Comparison of ENCODE assay signal across 38 cellular contexts in genomic region chr11:94307101-94307791, GRCh38. TPM values are rescaled to one million over a fixed set of nuclear protein-coding genes. Genes with fewer than 3 reads are reported as not detected.
"Had no signal": no experiment of that assay in that cellular context is flagged by ENCODE, and none has a peak within 500 bp of the region (broad histone marks: within the 10 kb centered on the region; RNA-seq: fewer than 3 reads in every experiment).

No MANE protein-coding gene starts in this region.

- H3K27me3 Mint-ChIP-seq: activated B cell treated with CpG ODN at 0.5 μM for 24 hours had no signal

- H3K36me3 ChIP-seq: adrenal gland, brain microvascular endothelial cell, breast epithelium had no signal

- H3K4me1 Mint-ChIP-seq: activated B cell treated with CpG ODN at 0.5 μM for 24 hours; activated CD4-positive, alpha-beta T cell treated with anti-CD3 and anti-CD28 coated beads, Interleukin-2, amount 10 ng/mL, durations not matched to agents 24 days and 14 days; activated naive CD8-positive, alpha-beta T cell treated with anti-CD3 and anti-CD28 coated beads for 36 hours; activated T-helper 17 cell treated with anti-CD3 and anti-CD28 coated beads, Interleukin-2, amount 50 U/mL, for 72 hours had no signal

- H3K9me3 Mint-ChIP-seq: activated B cell treated with CpG ODN at 0.5 μM for 24 hours; activated CD4-positive, alpha-beta memory T cell treated with anti-CD3 and anti-CD28 coated beads for 36 hours; activated CD4-positive, alpha-beta T cell treated with anti-CD3 and anti-CD28 coated beads, Interleukin-2, amount 10 ng/mL, durations not matched to agents 24 days and 14 days; activated CD8-positive, alpha-beta T cell treated with anti-CD3 and anti-CD28 coated beads for 36 hours; activated naive CD4-positive, alpha-beta T cell treated with anti-CD3 and anti-CD28 coated beads for 36 hours; activated naive CD4-positive, alpha-beta T cell treated with anti-CD3 and anti-CD28 coated beads, Interleukin-2, amount 50 U/mL, for 72 hours; activated naive CD8-positive, alpha-beta T cell treated with anti-CD3 and anti-CD28 coated beads for 36 hours; activated T-cell treated with anti-CD3 and anti-CD28 coated beads, Interleukin-2, amount 50 U/mL, for 4 hours; activated T-cell treated with anti-CD3 and anti-CD28 coated beads, Interleukin-2, amount 50 U/mL, for 72 hours; activated T-helper 1 cell treated with anti-CD3 and anti-CD28 coated beads, Interleukin-12 subunit alpha, Interleukin-12 subunit beta, Interleukin-2, Interleukin-4 antibody, amounts not matched to agents 30 ng/mL and 10 ng/mL and 1 ng/mL, durations not matched to agents 14 hours and 24 hours and 36 hours; activated T-helper 17 cell treated with anti-CD3 and anti-CD28 coated beads, Interleukin-2, amount 50 U/mL, for 72 hours; T-helper 1 cell treated with Interleukin-12 subunit alpha and Interleukin-12 subunit beta and Interleukin-4 antibody, amounts not matched to agents 30 μg/mL and 1 μg/mL, for 36 hours; T-helper 2 cell treated with Interferon-gamma antibody and Interleukin-4, amounts not matched to agents 5 μg/mL and 100 μg/mL, for 36 hours had no signal

- H3K4me1 ChIP-seq: breast epithelium had no signal

- H3K4me3 ChIP-seq: adrenal gland, body of pancreas, breast epithelium had no signal

- H3K27ac Mint-ChIP-seq: activated B cell treated with CpG ODN at 0.5 μM for 24 hours; activated CD4-positive, alpha-beta memory T cell treated with anti-CD3 and anti-CD28 coated beads for 36 hours; activated CD4-positive, alpha-beta T cell treated with anti-CD3 and anti-CD28 coated beads, Interleukin-2, amount 10 ng/mL, durations not matched to agents 24 days and 14 days; activated CD8-positive, alpha-beta T cell treated with anti-CD3 and anti-CD28 coated beads for 36 hours; activated naive CD4-positive, alpha-beta T cell treated with anti-CD3 and anti-CD28 coated beads for 36 hours; activated naive CD4-positive, alpha-beta T cell treated with anti-CD3 and anti-CD28 coated beads, Interleukin-2, amount 50 U/mL, for 72 hours; activated naive CD8-positive, alpha-beta T cell treated with anti-CD3 and anti-CD28 coated beads for 36 hours; activated T-cell treated with anti-CD3 and anti-CD28 coated beads, Interleukin-2, amount 50 U/mL, for 72 hours; activated T-helper 1 cell treated with anti-CD3 and anti-CD28 coated beads, Interleukin-12 subunit alpha, Interleukin-12 subunit beta, Interleukin-2, Interleukin-4 antibody, amounts not matched to agents 30 ng/mL and 10 ng/mL and 1 ng/mL, durations not matched to agents 14 hours and 24 hours and 36 hours; activated T-helper 17 cell treated with anti-CD3 and anti-CD28 coated beads, Interleukin-2, amount 50 U/mL, for 72 hours; T-helper 1 cell treated with Interleukin-12 subunit alpha and Interleukin-12 subunit beta and Interleukin-4 antibody, amounts not matched to agents 30 μg/mL and 1 μg/mL, for 36 hours; T-helper 2 cell treated with Interferon-gamma antibody and Interleukin-4, amounts not matched to agents 5 μg/mL and 100 μg/mL, for 36 hours had no signal

- H3K36me3 Mint-ChIP-seq: activated CD4-positive, alpha-beta memory T cell treated with anti-CD3 and anti-CD28 coated beads for 36 hours; activated naive CD4-positive, alpha-beta T cell treated with anti-CD3 and anti-CD28 coated beads, Interleukin-2, amount 50 U/mL, for 72 hours; activated naive CD8-positive, alpha-beta T cell treated with anti-CD3 and anti-CD28 coated beads for 36 hours had no signal

- H3K9me3 ChIP-seq: adrenal gland, body of pancreas, breast epithelium had no signal

- H3K27ac ChIP-seq: adrenal gland, body of pancreas, brain microvascular endothelial cell, breast epithelium, VCaP had no signal

- H3K4me3 Mint-ChIP-seq: activated B cell treated with CpG ODN at 0.5 μM for 24 hours; activated CD4-positive, alpha-beta memory T cell treated with anti-CD3 and anti-CD28 coated beads for 36 hours; activated CD4-positive, alpha-beta T cell treated with anti-CD3 and anti-CD28 coated beads, Interleukin-2, amount 10 ng/mL, durations not matched to agents 24 days and 14 days; activated CD8-positive, alpha-beta T cell treated with anti-CD3 and anti-CD28 coated beads for 36 hours; activated naive CD4-positive, alpha-beta T cell treated with anti-CD3 and anti-CD28 coated beads for 36 hours; activated naive CD8-positive, alpha-beta T cell treated with anti-CD3 and anti-CD28 coated beads for 36 hours; activated T-cell treated with anti-CD3 and anti-CD28 coated beads, Interleukin-2, amount 50 U/mL, for 4 hours; activated T-cell treated with anti-CD3 and anti-CD28 coated beads, Interleukin-2, amount 50 U/mL, for 72 hours; activated T-helper 1 cell treated with anti-CD3 and anti-CD28 coated beads, Interleukin-12 subunit alpha, Interleukin-12 subunit beta, Interleukin-2, Interleukin-4 antibody, amounts not matched to agents 30 ng/mL and 10 ng/mL and 1 ng/mL, durations not matched to agents 14 hours and 24 hours and 36 hours; activated T-helper 17 cell treated with anti-CD3 and anti-CD28 coated beads, Interleukin-2, amount 50 U/mL, for 72 hours; T-helper 1 cell treated with Interleukin-12 subunit alpha and Interleukin-12 subunit beta and Interleukin-4 antibody, amounts not matched to agents 30 μg/mL and 1 μg/mL, for 36 hours; T-helper 2 cell treated with Interferon-gamma antibody and Interleukin-4, amounts not matched to agents 5 μg/mL and 100 μg/mL, for 36 hours had no signal

- DNase-seq: activated B cell treated with CpG ODN at 0.5 μM for 24 hours; activated CD4-positive, alpha-beta memory T cell treated with anti-CD3 and anti-CD28 coated beads for 36 hours; activated CD4-positive, alpha-beta T cell treated with anti-CD3 and anti-CD28 coated beads for 4 hours; activated CD4-positive, alpha-beta T cell treated with anti-CD3 and anti-CD28 coated beads, Interleukin-2, amount 10 ng/mL, durations not matched to agents 24 days and 14 days; activated CD4-positive, alpha-beta T cell treated with anti-CD3 and anti-CD28 coated beads, Interleukin-2, amount 50 U/mL, for 1 hour; activated CD4-positive, alpha-beta T cell treated with anti-CD3 and anti-CD28 coated beads, Interleukin-2, amount 50 U/mL, for 4 hours; activated CD4-positive, CD25-positive, alpha-beta regulatory T cell treated with anti-CD3 and anti-CD28 coated beads, Interleukin-2, amount 50 U/mL, for 72 hours; activated CD8-positive, alpha-beta memory T cell treated with anti-CD3 and anti-CD28 coated beads, Interleukin-2, amount 50 U/mL, for 4 hours; activated CD8-positive, alpha-beta T cell treated with anti-CD3 and anti-CD28 coated beads for 36 hours; activated effector memory CD4-positive, alpha-beta T cell treated with anti-CD3 and anti-CD28 coated beads, Interleukin-2, amount 50 U/mL, for 16 hours; activated gamma-delta T cell treated with Interleukin-2 at 50 U/mL for 16 hours; activated naive CD4-positive, alpha-beta T cell; activated naive CD4-positive, alpha-beta T cell treated with anti-CD3 and anti-CD28 coated beads for 36 hours; activated naive CD4-positive, alpha-beta T cell treated with anti-CD3 and anti-CD28 coated beads, Interleukin-2, amount 50 U/mL, for 16 hours; activated naive CD8-positive, alpha-beta T cell treated with anti-CD3 and anti-CD28 coated beads for 36 hours; activated T-cell treated with anti-CD3 and anti-CD28 coated beads for 4 hours; activated T-cell treated with anti-CD3 and anti-CD28 coated beads, Interleukin-2, amount 50 U/mL, for 1 hour; activated T-cell treated with anti-CD3 and anti-CD28 coated beads, Interleukin-2, amount 50 U/mL, for 4 hours; activated T-cell treated with anti-CD3 and anti-CD28 coated beads, Interleukin-2, amount 50 U/mL, for 72 hours; adrenal gland; amniotic stem cell; aorta; body of pancreas; brain microvascular endothelial cell; central memory CD4-positive, alpha-beta T cell; T-helper 1 cell; T-helper 2 cell; T-helper 9 cell had no signal

- H3K27me3 ChIP-seq: adrenal gland, body of pancreas, brain microvascular endothelial cell, breast epithelium had no signal

- ATAC-seq: activated CD8-positive, alpha-beta T cell treated with anti-CD3 and anti-CD28 coated beads for 36 hours; activated naive CD4-positive, alpha-beta T cell treated with anti-CD3 and anti-CD28 coated beads, Interleukin-2, amount 50 U/mL, for 72 hours; activated T-cell treated with anti-CD3 and anti-CD28 coated beads, Interleukin-2, amount 50 U/mL, for 4 hours; activated T-cell treated with anti-CD3 and anti-CD28 coated beads, Interleukin-2, amount 50 U/mL, for 72 hours; activated T-helper 17 cell treated with anti-CD3 and anti-CD28 coated beads, Interleukin-2, amount 50 U/mL, for 72 hours; body of pancreas had no signal

RNA-seq across cellular contexts. Expression of gene IZUMO1R, which starts 2.9 kb away (rescaled TPM):
- total RNA-seq: activated B cell treated with CpG ODN at 0.5 μM for 24 hours; activated CD4-positive, alpha-beta memory T cell treated with anti-CD3 and anti-CD28 coated beads for 36 hours; activated CD4-positive, alpha-beta T cell treated with anti-CD3 and anti-CD28 coated beads, Interleukin-2, amount 10 ng/mL, durations not matched to agents 24 days and 14 days; activated CD8-positive, alpha-beta memory T cell treated with anti-CD3 and anti-CD28 coated beads for 36 hours; activated CD8-positive, alpha-beta T cell treated with anti-CD3 and anti-CD28 coated beads for 36 hours; activated naive CD4-positive, alpha-beta T cell treated with anti-CD3 and anti-CD28 coated beads for 36 hours; activated naive CD4-positive, alpha-beta T cell treated with anti-CD3 and anti-CD28 coated beads, Interleukin-2, amount 50 U/mL, for 72 hours; activated naive CD8-positive, alpha-beta T cell treated with anti-CD3 and anti-CD28 coated beads for 36 hours; activated T-cell treated with anti-CD3 and anti-CD28 coated beads, Interleukin-2, amount 50 U/mL, for 4 hours; activated T-cell treated with anti-CD3 and anti-CD28 coated beads, Interleukin-2, amount 50 U/mL, for 72 hours; activated T-helper 1 cell treated with anti-CD3 and anti-CD28 coated beads, Interleukin-12 subunit alpha, Interleukin-12 subunit beta, Interleukin-2, Interleukin-4 antibody, amounts not matched to agents 30 ng/mL and 10 ng/mL and 1 ng/mL, durations not matched to agents 14 hours and 24 hours and 36 hours; activated T-helper 17 cell treated with anti-CD3 and anti-CD28 coated beads, Interleukin-2, amount 50 U/mL, for 72 hours; aorta; astrocyte; body of pancreas; breast epithelium; cardiac septum had no signal
- polyA plus RNA-seq: adrenal gland, aorta had no signal
